ENCODE assay signal across 1 cellular context in the genomic region with DNA sequence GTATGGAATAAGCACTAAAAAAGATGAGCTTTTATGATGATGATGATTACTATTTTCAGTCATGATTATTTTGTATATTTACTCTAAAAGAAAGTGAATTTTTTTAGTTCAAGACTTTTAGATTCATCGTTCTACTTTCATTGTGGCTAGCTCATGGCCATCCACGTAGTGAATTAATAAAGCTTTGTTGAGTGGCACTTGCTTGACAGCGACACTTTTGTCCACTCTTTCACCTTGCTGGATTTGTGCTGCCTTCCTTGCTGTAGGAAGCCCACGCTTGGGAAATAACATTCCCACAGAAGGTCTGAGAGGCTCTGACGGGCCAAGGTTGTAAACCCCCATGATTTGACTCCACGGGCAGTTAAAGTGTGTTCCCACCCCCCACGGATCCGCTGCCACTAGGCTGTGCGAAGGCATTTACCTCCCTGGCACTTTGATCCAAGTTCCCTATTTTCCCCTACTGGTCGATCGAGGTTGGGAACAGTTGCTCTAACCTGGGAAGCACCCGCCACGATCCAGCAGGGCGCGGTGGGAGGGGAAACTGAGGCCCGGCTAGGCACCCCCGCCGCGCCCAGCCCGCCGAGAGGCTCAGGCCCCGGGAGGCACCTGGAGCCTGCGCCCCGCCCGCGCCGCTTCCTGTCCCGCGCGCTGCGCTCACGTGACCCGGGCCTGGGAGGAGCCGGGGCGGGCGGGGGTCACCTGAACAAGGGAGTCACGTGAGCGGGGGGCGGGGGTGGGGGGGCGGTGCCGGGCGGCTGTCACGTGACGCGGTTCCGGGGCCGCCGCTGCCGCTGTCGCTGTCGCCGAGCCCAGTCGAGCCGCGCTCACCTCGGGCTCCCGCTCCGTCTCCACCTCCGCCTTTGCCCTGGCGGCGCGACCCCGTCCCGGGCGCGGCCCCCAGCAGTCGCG.
TF ChIP-seq lines count a peak whose summit lies in the region.

A gene with protein sequence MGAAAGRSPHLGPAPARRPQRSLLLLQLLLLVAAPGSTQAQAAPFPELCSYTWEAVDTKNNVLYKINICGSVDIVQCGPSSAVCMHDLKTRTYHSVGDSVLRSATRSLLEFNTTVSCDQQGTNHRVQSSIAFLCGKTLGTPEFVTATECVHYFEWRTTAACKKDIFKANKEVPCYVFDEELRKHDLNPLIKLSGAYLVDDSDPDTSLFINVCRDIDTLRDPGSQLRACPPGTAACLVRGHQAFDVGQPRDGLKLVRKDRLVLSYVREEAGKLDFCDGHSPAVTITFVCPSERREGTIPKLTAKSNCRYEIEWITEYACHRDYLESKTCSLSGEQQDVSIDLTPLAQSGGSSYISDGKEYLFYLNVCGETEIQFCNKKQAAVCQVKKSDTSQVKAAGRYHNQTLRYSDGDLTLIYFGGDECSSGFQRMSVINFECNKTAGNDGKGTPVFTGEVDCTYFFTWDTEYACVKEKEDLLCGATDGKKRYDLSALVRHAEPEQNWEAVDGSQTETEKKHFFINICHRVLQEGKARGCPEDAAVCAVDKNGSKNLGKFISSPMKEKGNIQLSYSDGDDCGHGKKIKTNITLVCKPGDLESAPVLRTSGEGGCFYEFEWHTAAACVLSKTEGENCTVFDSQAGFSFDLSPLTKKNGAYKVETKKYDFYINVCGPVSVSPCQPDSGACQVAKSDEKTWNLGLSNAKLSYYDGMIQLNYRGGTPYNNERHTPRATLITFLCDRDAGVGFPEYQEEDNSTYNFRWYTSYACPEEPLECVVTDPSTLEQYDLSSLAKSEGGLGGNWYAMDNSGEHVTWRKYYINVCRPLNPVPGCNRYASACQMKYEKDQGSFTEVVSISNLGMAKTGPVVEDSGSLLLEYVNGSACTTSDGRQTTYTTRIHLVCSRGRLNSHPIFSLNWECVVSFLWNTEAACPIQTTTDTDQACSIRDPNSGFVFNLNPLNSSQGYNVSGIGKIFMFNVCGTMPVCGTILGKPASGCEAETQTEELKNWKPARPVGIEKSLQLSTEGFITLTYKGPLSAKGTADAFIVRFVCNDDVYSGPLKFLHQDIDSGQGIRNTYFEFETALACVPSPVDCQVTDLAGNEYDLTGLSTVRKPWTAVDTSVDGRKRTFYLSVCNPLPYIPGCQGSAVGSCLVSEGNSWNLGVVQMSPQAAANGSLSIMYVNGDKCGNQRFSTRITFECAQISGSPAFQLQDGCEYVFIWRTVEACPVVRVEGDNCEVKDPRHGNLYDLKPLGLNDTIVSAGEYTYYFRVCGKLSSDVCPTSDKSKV (N-terminal part only) (plus strand): TSS at position 788 of the 909 bp plus-strand sequence. CDS start 165 bp downstream, outside the sequence.

TF ChIP-seq in GM12878, 131 proteins besides CTCF, POLR2A, EP300 and RAD21 (continued from another document and continues in another):
- TF ChIP-seq, protein P1, sequence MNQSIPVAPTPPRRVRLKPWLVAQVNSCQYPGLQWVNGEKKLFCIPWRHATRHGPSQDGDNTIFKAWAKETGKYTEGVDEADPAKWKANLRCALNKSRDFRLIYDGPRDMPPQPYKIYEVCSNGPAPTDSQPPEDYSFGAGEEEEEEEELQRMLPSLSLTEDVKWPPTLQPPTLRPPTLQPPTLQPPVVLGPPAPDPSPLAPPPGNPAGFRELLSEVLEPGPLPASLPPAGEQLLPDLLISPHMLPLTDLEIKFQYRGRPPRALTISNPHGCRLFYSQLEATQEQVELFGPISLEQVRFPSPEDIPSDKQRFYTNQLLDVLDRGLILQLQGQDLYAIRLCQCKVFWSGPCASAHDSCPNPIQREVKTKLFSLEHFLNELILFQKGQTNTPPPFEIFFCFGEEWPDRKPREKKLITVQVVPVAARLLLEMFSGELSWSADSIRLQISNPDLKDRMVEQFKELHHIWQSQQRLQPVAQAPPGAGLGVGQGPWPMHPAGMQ (IDR thresholded peaks at IDR 0.05; ENCODE audit: borderline replicate concordance): no peak
- TF ChIP-seq TARDBP (IDR thresholded peaks at IDR 0.05; ENCODE audit: borderline replicate concordance) (0 out of 2 replicates have a peak, but pooled peaks have one; percentile 31), KLF5 (IDR thresholded peaks at IDR 0.05; ENCODE audit: partially characterized antibody) (no peak), HCFC1 (IDR thresholded peaks at IDR 0.05; ENCODE audit: low read length) (no peak), SIX5 (IDR thresholded peaks at IDR 0.05; ENCODE audit: low read depth, low read length, severe bottlenecking) (no peak), RUNX3 (IDR thresholded peaks at IDR 0.05; ENCODE audit: low read length) (no peak; the same call in 1 of the 2 replicates), SUZ12 (IDR thresholded peaks at IDR 0.05; ENCODE audit: unreplicated experiment) (no peak), CHD4 (IDR thresholded peaks at IDR 0.05) (no peak), JUNB (IDR thresholded peaks at IDR 0.05) (no peak), SP1 (IDR thresholded peaks at IDR 0.05; ENCODE audit: low read depth, low read length) (peak; percentile 60), ASH2L (IDR thresholded peaks at IDR 0.05; ENCODE audit: borderline replicate concordance, low read depth) (no peak), ZZZ3 (IDR thresholded peaks at IDR 0.05; ENCODE audit: control insufficient read depth, insufficient read length, low read depth) (no peak), IKZF2 (IDR thresholded peaks at IDR 0.05) (peak in 1 of 2 experiments; percentile 41; a peak in 2 of 4 replicates), YBX1 (IDR thresholded peaks at IDR 0.05) (no peak), HDAC2 (IDR thresholded peaks at IDR 0.05) (no peak), HDAC6 (IDR thresholded peaks at IDR 0.05; ENCODE audit: unreplicated experiment) (no peak), BACH1 (IDR thresholded peaks at IDR 0.05; ENCODE audit: borderline replicate concordance) (peak; percentile 70), YY1 (IDR thresholded peaks at IDR 0.05; ENCODE audit: low read depth, low read length) (0 out of 2 replicates have a peak, but pooled peaks have one; percentile 33), MTA2 (IDR thresholded peaks at IDR 0.05; ENCODE audit: low read depth) (no peak), SMAD1 (IDR thresholded peaks at IDR 0.05; ENCODE audit: low read depth, partially characterized antibody) (no peak), EGR1 (IDR thresholded peaks at IDR 0.05; ENCODE audit: borderline replicate concordance in 1 of 2, low read depth in 2 of 2, low read length in 2 of 2) (peak in 1 of 2 experiments; percentile 69; a peak in 2 of 3 replicates), MEF2B (IDR thresholded peaks at IDR 0.05; ENCODE audit: partially characterized antibody, poor library complexity, severe bottlenecking) (peak; percentile 25), SMARCA5 (IDR thresholded peaks at IDR 0.05) (peak; percentile 53; the same call in 1 of the 2 replicates), POLR2AphosphoS2 (IDR thresholded peaks at IDR 0.05; ENCODE audit: low read depth, low read length) (peak; percentile 85), SRF (IDR thresholded peaks at IDR 0.05; ENCODE audit: low read depth in 2 of 2, low read length in 2 of 2) (peak in 1 of 2 experiments; percentile 32; a peak in 1 of 4 replicates), FOXM1 (IDR thresholded peaks at IDR 0.05; ENCODE audit: low read depth, low read length) (no peak)
- TF ChIP-seq, protein P2, sequence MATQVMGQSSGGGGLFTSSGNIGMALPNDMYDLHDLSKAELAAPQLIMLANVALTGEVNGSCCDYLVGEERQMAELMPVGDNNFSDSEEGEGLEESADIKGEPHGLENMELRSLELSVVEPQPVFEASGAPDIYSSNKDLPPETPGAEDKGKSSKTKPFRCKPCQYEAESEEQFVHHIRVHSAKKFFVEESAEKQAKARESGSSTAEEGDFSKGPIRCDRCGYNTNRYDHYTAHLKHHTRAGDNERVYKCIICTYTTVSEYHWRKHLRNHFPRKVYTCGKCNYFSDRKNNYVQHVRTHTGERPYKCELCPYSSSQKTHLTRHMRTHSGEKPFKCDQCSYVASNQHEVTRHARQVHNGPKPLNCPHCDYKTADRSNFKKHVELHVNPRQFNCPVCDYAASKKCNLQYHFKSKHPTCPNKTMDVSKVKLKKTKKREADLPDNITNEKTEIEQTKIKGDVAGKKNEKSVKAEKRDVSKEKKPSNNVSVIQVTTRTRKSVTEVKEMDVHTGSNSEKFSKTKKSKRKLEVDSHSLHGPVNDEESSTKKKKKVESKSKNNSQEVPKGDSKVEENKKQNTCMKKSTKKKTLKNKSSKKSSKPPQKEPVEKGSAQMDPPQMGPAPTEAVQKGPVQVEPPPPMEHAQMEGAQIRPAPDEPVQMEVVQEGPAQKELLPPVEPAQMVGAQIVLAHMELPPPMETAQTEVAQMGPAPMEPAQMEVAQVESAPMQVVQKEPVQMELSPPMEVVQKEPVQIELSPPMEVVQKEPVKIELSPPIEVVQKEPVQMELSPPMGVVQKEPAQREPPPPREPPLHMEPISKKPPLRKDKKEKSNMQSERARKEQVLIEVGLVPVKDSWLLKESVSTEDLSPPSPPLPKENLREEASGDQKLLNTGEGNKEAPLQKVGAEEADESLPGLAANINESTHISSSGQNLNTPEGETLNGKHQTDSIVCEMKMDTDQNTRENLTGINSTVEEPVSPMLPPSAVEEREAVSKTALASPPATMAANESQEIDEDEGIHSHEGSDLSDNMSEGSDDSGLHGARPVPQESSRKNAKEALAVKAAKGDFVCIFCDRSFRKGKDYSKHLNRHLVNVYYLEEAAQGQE (IDR thresholded peaks at IDR 0.05; ENCODE audit: low read depth, low read length): no peak
- TF ChIP-seq, protein P3, sequence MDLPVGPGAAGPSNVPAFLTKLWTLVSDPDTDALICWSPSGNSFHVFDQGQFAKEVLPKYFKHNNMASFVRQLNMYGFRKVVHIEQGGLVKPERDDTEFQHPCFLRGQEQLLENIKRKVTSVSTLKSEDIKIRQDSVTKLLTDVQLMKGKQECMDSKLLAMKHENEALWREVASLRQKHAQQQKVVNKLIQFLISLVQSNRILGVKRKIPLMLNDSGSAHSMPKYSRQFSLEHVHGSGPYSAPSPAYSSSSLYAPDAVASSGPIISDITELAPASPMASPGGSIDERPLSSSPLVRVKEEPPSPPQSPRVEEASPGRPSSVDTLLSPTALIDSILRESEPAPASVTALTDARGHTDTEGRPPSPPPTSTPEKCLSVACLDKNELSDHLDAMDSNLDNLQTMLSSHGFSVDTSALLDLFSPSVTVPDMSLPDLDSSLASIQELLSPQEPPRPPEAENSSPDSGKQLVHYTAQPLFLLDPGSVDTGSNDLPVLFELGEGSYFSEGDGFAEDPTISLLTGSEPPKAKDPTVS (IDR thresholded peaks at IDR 0.05; ENCODE audit: low read depth, low read length): no peak
- TF ChIP-seq, protein P4, sequence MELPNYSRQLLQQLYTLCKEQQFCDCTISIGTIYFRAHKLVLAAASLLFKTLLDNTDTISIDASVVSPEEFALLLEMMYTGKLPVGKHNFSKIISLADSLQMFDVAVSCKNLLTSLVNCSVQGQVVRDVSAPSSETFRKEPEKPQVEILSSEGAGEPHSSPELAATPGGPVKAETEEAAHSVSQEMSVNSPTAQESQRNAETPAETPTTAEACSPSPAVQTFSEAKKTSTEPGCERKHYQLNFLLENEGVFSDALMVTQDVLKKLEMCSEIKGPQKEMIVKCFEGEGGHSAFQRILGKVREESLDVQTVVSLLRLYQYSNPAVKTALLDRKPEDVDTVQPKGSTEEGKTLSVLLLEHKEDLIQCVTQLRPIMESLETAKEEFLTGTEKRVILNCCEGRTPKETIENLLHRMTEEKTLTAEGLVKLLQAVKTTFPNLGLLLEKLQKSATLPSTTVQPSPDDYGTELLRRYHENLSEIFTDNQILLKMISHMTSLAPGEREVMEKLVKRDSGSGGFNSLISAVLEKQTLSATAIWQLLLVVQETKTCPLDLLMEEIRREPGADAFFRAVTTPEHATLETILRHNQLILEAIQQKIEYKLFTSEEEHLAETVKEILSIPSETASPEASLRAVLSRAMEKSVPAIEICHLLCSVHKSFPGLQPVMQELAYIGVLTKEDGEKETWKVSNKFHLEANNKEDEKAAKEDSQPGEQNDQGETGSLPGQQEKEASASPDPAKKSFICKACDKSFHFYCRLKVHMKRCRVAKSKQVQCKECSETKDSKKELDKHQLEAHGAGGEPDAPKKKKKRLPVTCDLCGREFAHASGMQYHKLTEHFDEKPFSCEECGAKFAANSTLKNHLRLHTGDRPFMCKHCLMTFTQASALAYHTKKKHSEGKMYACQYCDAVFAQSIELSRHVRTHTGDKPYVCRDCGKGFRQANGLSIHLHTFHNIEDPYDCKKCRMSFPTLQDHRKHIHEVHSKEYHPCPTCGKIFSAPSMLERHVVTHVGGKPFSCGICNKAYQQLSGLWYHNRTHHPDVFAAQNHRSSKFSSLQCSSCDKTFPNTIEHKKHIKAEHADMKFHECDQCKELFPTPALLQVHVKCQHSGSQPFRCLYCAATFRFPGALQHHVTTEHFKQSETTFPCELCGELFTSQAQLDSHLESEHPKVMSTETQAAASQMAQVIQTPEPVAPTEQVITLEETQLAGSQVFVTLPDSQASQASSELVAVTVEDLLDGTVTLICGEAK (IDR thresholded peaks at IDR 0.05; ENCODE audit: borderline replicate concordance): peak; percentile 76
- TF ChIP-seq, protein P5, sequence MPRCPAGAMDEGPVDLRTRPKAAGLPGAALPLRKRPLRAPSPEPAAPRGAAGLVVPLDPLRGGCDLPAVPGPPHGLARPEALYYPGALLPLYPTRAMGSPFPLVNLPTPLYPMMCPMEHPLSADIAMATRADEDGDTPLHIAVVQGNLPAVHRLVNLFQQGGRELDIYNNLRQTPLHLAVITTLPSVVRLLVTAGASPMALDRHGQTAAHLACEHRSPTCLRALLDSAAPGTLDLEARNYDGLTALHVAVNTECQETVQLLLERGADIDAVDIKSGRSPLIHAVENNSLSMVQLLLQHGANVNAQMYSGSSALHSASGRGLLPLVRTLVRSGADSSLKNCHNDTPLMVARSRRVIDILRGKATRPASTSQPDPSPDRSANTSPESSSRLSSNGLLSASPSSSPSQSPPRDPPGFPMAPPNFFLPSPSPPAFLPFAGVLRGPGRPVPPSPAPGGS (IDR thresholded peaks at IDR 0.05; ENCODE audit: borderline replicate concordance, insufficient read depth, low read depth, low read length, poor library complexity, severe bottlenecking): peak; percentile 73
- TF ChIP-seq, protein P6, sequence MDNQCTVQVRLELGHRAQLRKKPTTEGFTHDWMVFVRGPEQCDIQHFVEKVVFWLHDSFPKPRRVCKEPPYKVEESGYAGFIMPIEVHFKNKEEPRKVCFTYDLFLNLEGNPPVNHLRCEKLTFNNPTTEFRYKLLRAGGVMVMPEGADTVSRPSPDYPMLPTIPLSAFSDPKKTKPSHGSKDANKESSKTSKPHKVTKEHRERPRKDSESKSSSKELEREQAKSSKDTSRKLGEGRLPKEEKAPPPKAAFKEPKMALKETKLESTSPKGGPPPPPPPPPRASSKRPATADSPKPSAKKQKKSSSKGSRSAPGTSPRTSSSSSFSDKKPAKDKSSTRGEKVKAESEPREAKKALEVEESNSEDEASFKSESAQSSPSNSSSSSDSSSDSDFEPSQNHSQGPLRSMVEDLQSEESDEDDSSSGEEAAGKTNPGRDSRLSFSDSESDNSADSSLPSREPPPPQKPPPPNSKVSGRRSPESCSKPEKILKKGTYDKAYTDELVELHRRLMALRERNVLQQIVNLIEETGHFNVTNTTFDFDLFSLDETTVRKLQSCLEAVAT (IDR thresholded peaks at IDR 0.05): peak; percentile 81
- TF ChIP-seq, protein P7, sequence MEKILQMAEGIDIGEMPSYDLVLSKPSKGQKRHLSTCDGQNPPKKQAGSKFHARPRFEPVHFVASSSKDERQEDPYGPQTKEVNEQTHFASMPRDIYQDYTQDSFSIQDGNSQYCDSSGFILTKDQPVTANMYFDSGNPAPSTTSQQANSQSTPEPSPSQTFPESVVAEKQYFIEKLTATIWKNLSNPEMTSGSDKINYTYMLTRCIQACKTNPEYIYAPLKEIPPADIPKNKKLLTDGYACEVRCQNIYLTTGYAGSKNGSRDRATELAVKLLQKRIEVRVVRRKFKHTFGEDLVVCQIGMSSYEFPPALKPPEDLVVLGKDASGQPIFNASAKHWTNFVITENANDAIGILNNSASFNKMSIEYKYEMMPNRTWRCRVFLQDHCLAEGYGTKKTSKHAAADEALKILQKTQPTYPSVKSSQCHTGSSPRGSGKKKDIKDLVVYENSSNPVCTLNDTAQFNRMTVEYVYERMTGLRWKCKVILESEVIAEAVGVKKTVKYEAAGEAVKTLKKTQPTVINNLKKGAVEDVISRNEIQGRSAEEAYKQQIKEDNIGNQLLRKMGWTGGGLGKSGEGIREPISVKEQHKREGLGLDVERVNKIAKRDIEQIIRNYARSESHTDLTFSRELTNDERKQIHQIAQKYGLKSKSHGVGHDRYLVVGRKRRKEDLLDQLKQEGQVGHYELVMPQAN (conservative IDR thresholded peaks at IDR 0.05): peak; percentile 81
